19 cellular contexts compared by ENCODE assay signal in genomic region chr3:2741520-2741919, GRCh38.
"Had no signal": no experiment of that assay in that cellular context is flagged by ENCODE, and none has a peak within 500 bp of the region (broad histone marks: within the 10 kb centered on the region; RNA-seq: fewer than 3 reads in every experiment).

No MANE protein-coding gene starts in this region.

- H3K36me3 Mint-ChIP-seq: naive thymus-derived CD8-positive, alpha-beta T cell had no signal

- H3K4me3 Mint-ChIP-seq: activated CD8-positive, alpha-beta T cell treated with anti-CD3 and anti-CD28 coated beads for 36 hours; activated naive CD4-positive, alpha-beta T cell treated with anti-CD3 and anti-CD28 coated beads for 36 hours; activated T-cell treated with anti-CD3 and anti-CD28 coated beads, Interleukin-2, amount 50 U/mL, for 24 hours; central memory CD8-positive, alpha-beta T cell; naive thymus-derived CD8-positive, alpha-beta T cell had no signal

- H3K4me1 ChIP-seq: colonic mucosa, lower lobe of right lung, tibial artery, uterus had no signal

- H3K9me3 ChIP-seq: colonic mucosa, esophagus muscularis mucosa, lower lobe of right lung, tibial artery, uterus had no signal

- DNase-seq: activated CD4-positive, alpha-beta T cell treated with anti-CD3 and anti-CD28 coated beads for 48 hours; activated CD4-positive, CD25-positive, alpha-beta regulatory T cell; activated CD8-positive, alpha-beta T cell treated with anti-CD3 and anti-CD28 coated beads for 36 hours; activated naive CD4-positive, alpha-beta T cell treated with anti-CD3 and anti-CD28 coated beads for 36 hours; activated T-cell treated with anti-CD3 and anti-CD28 coated beads, Interleukin-2, amount 50 U/mL, for 24 hours; anterior cingulate cortex; colonic mucosa; left cardiac atrium; lower lobe of right lung; naive thymus-derived CD8-positive, alpha-beta T cell; stimulated activated CD4-positive, alpha-beta T cell treated with anti-CD3 and anti-CD28 coated beads, Interleukin-12 subunit alpha, Interleukin-12 subunit beta, amount 100 ng/mL, for 4 hours; stimulated activated CD4-positive, alpha-beta T cell treated with anti-CD3 and anti-CD28 coated beads, Interleukin-1b, Interleukin-23, amount 100 ng/mL, for 48 hours; stimulated activated CD8-positive, alpha-beta memory T cell treated with anti-CD3 and anti-CD28 coated beads, Interleukin-4, amount 100 ng/mL, for 48 hours; stimulated activated naive CD4-positive, alpha-beta T cell treated with Interleukin-2 at 50 U/mL for 16 hours; T1000; tibial artery; uterus had no signal

- H3K27me3 ChIP-seq: colonic mucosa, esophagus muscularis mucosa, tibial artery, uterus had no signal

- H3K9me3 Mint-ChIP-seq: activated CD8-positive, alpha-beta T cell treated with anti-CD3 and anti-CD28 coated beads for 36 hours; activated naive CD4-positive, alpha-beta T cell treated with anti-CD3 and anti-CD28 coated beads for 36 hours; activated T-cell treated with anti-CD3 and anti-CD28 coated beads, Interleukin-2, amount 50 U/mL, for 24 hours; central memory CD8-positive, alpha-beta T cell had no signal

- H3K27ac ChIP-seq: colonic mucosa, esophagus muscularis mucosa, lower lobe of right lung, tibial artery had no signal

- H3K27ac Mint-ChIP-seq: activated CD8-positive, alpha-beta T cell treated with anti-CD3 and anti-CD28 coated beads for 36 hours; activated naive CD4-positive, alpha-beta T cell treated with anti-CD3 and anti-CD28 coated beads for 36 hours; activated T-cell treated with anti-CD3 and anti-CD28 coated beads, Interleukin-2, amount 50 U/mL, for 24 hours; naive thymus-derived CD8-positive, alpha-beta T cell had no signal

- H3K27me3 Mint-ChIP-seq: central memory CD8-positive, alpha-beta T cell had no signal

- H3K36me3 ChIP-seq: colonic mucosa, esophagus muscularis mucosa, lower lobe of right lung, uterus had no signal

- ATAC-seq: activated CD8-positive, alpha-beta T cell treated with anti-CD3 and anti-CD28 coated beads for 36 hours; left cardiac atrium; lower lobe of right lung; naive thymus-derived CD8-positive, alpha-beta T cell had no signal

- H3K4me3 ChIP-seq: colonic mucosa, esophagus muscularis mucosa, lower lobe of right lung, tibial artery, uterus had no signal

- H3K4me1 Mint-ChIP-seq: central memory CD8-positive, alpha-beta T cell; naive thymus-derived CD8-positive, alpha-beta T cell had no signal
